In genomic region chr15:82648257-82649103, GRCh38 we compare ENCODE assay signal across 10 cellular contexts. TPM values are rescaled to one million over a fixed set of nuclear protein-coding genes. Genes with fewer than 3 reads are reported as not detected.
A peak's percentile ranks its signal among the peaks of the same experiment; 100 is the strongest.
DNase-seq lines count a peak whose midpoint lies in the region; ATAC-seq, FAIRE-seq and TF ChIP-seq lines count a peak whose summit lies in the region.
"Had no signal": no experiment of that assay in that cellular context is flagged by ENCODE, and none has a peak within 500 bp of the region (broad histone marks: within the 10 kb centered on the region; RNA-seq: fewer than 3 reads in every experiment).

No MANE protein-coding gene starts in this region.

- no peaks in the 10 kb centered on the region for H3K9me3 ChIP-seq in HUES6 (ENCODE audit: control insufficient read depth, insufficient read depth, low read depth, low read length)
- H3K9me3 ChIP-seq: adrenal gland had no signal

- H3K4me3 Mint-ChIP-seq in brain = peak overlapping the region; percentile 63 to 83 (median 82)
- peak overlapping the region; percentile 45 to 59 for H3K4me3 Mint-ChIP-seq in stimulated activated naive CD8-positive, alpha-beta T cell treated with anti-CD3 and anti-CD28 coated beads, Interleukin-15, amount 100 ng/mL, for 72 hours

- peaks cover 62% of the 10 kb centered on the region for H3K27me3 ChIP-seq in HUES6 (ENCODE audit: control insufficient read depth, insufficient read depth, low read length)
- H3K27me3 ChIP-seq in layer of hippocampus (ENCODE audit: control insufficient read depth, insufficient read depth, low read length) = no peaks in the 10 kb centered on the region
- H3K27me3 ChIP-seq: adrenal gland had no signal

- H3K27ac ChIP-seq in HUES6 (ENCODE audit: low read depth, low read length) = no peak overlapping the region
- H3K27ac ChIP-seq in layer of hippocampus (ENCODE audit: low read depth, low read length) = peak overlapping the region; percentile 92

- H3K9ac ChIP-seq in HUES6 (ENCODE audit: low read length) = no peak overlapping the region

- no peak for TF ChIP-seq CTCF in brain (conservative IDR thresholded peaks at IDR 0.05)

- H3K27me3 Mint-ChIP-seq in brain = peaks cover 90% of the 10 kb centered on the region
- peaks cover 62% of the 10 kb centered on the region for H3K27me3 Mint-ChIP-seq in stimulated activated naive CD8-positive, alpha-beta T cell treated with anti-CD3 and anti-CD28 coated beads, Interleukin-15, amount 100 ng/mL, for 72 hours

- TF ChIP-seq POLR2A in GM12892 (IDR thresholded peaks at IDR 0.05; ENCODE audit: low read depth, low read length) = no peak

- H3K9me3 Mint-ChIP-seq in brain = peaks cover 0 to 6% (median 0%) of the 10 kb centered on the region in 5 experiments
- no peaks in the 10 kb centered on the region for H3K9me3 Mint-ChIP-seq in stimulated activated naive CD8-positive, alpha-beta T cell treated with anti-CD3 and anti-CD28 coated beads, Interleukin-15, amount 100 ng/mL, for 72 hours

- FAIRE-seq in GM12892 (lab: Jason Lieb, UNC) = no peak

- peaks cover 10% of the 10 kb centered on the region for H3K4me1 ChIP-seq in HUES6 (ENCODE audit: control insufficient read depth, insufficient read depth, low read length)

- no peak overlapping the region for H3K27ac Mint-ChIP-seq in brain
- H3K27ac Mint-ChIP-seq in stimulated activated naive CD8-positive, alpha-beta T cell treated with anti-CD3 and anti-CD28 coated beads, Interleukin-15, amount 100 ng/mL, for 72 hours = peak overlapping the region in 1 of 2 donors; percentile 5

- H3K4me1 Mint-ChIP-seq in brain = peaks cover 25% of the 10 kb centered on the region
- peaks cover 21% of the 10 kb centered on the region for H3K4me1 Mint-ChIP-seq in stimulated activated naive CD8-positive, alpha-beta T cell treated with anti-CD3 and anti-CD28 coated beads, Interleukin-15, amount 100 ng/mL, for 72 hours

- H3K36me3 Mint-ChIP-seq in brain = no peaks in the 10 kb centered on the region

- DNase-seq in stimulated activated naive CD8-positive, alpha-beta T cell treated with anti-CD3 and anti-CD28 coated beads, Interleukin-15, amount 100 ng/mL, for 72 hours = no peak
- DNase-seq in activated CD4-positive, CD25-positive, alpha-beta regulatory T cell (lab: John Stamatoyannopoulos, UW) = no peak
- no peak for DNase-seq in GM12892 (ENCODE audit: insufficient read length)
- DNase-seq: NCI-H2081 treated with DMSO at 0.1 percent for 48 hours had no signal

- H3K36me3 ChIP-seq in HUES6 (ENCODE audit: control insufficient read depth, insufficient read depth, low read length) = no peaks in the 10 kb centered on the region
- H3K36me3 ChIP-seq: adrenal gland had no signal

- no peak for ATAC-seq in stimulated activated naive CD8-positive, alpha-beta T cell treated with anti-CD3 and anti-CD28 coated beads, Interleukin-15, amount 100 ng/mL, for 72 hours
- ATAC-seq in HG03025 (IDR thresholded peaks at IDR 0.05; ENCODE audit: low FRiP score, unreplicated experiment) = no peak
- no peak for ATAC-seq in HG02588 (IDR thresholded peaks at IDR 0.05; ENCODE audit: unreplicated experiment)

- H3K4me3 ChIP-seq in HUES6 (ENCODE audit: low read depth, low read length) = peak overlapping the region; percentile 50

RNA-seq across cellular contexts. Expression of gene CPEB1, which starts 1.3 kb away (rescaled TPM):
- 13.5 TPM for polyA plus RNA-seq in brain (ENCODE audit: insufficient read depth, low read depth, low replicate concordance)
- polyA plus RNA-seq in GM12892 (2012; ENCODE audit: missing spikeins) = 0.45 TPM
